9 cellular contexts compared by ENCODE assay signal in genomic region chr7:36283711-36284130, GRCh38.
DNase-seq lines count a peak whose midpoint lies in the region; ATAC-seq and TF ChIP-seq lines count a peak whose summit lies in the region.
"Had no signal": no experiment of that assay in that cellular context is flagged by ENCODE, and none has a peak within 500 bp of the region (broad histone marks: within the 10 kb centered on the region; RNA-seq: fewer than 3 reads in every experiment).

No MANE protein-coding gene starts in this region.

- H3K27me3 ChIP-seq in subcutaneous abdominal adipose tissue (ENCODE audit: control insufficient read depth in 5 of 5, insufficient read depth in 4 of 5, low read length in 5 of 5) (no peaks in the 10 kb centered on the region), BE2C (no peaks in the 10 kb centered on the region; the same call in 1 of the 2 replicates)

- peak; percentile 100 for DNase-seq in GF-D8 (lab: John Stamatoyannopoulos, UW)
- DNase-seq in NAMALWA (ENCODE audit: low spot score), result peak; percentile 76
- peak; percentile 73 for DNase-seq in globus pallidus (ENCODE audit: low spot score)
- DNase-seq in superior temporal gyrus (ENCODE audit: extremely low spot score), result no peak
- DNase-seq in BE2C, result no peak
- no peak for DNase-seq in endothelial cell (ENCODE audit: low spot score)

- H3K9me3 ChIP-seq in subcutaneous abdominal adipose tissue (ENCODE audit: control insufficient read depth in 5 of 5, low read length in 5 of 5), result no peaks in the 10 kb centered on the region
- no peaks in the 10 kb centered on the region for H3K9me3 ChIP-seq in BE2C

- H3K4me1 ChIP-seq in subcutaneous abdominal adipose tissue (ENCODE audit: control insufficient read depth in 5 of 5, insufficient read depth in 5 of 5, low read length in 5 of 5) (peaks cover 20 to 93% (median 87%) of the 10 kb centered on the region in 5 donors), BE2C (peaks cover 16% of the 10 kb centered on the region)

- peaks cover 9% of the 10 kb centered on the region for H3K36me3 Mint-ChIP-seq in endothelial cell (ENCODE audit: low read depth, unreplicated experiment)

- H3K4me3 ChIP-seq in subcutaneous abdominal adipose tissue (ENCODE audit: low read depth in 1 of 5, low read length in 5 of 5) (no peak overlapping the region), BE2C (ENCODE audit: low read depth, low read length) (no peak overlapping the region)

- H3K9ac ChIP-seq in subcutaneous abdominal adipose tissue (ENCODE audit: low read length in 5 of 5), result peak overlapping the region in 1 of 5 donors; percentile 30

- H3K27ac ChIP-seq in subcutaneous abdominal adipose tissue (ENCODE audit: low read depth, low read length), result peak overlapping the region; percentile 79

- H3K27me3 Mint-ChIP-seq in endothelial cell (ENCODE audit: unreplicated experiment), result peaks cover 14% of the 10 kb centered on the region

- H3K4me1 Mint-ChIP-seq in endothelial cell (ENCODE audit: unreplicated experiment), result peaks cover 41% of the 10 kb centered on the region

- no peak overlapping the region for H3K4me3 Mint-ChIP-seq in endothelial cell (ENCODE audit: unreplicated experiment)
- H3K4me3 Mint-ChIP-seq: nephron had no signal

- H3K27ac Mint-ChIP-seq in endothelial cell (ENCODE audit: unreplicated experiment), result no peak overlapping the region

- H3K9me3 Mint-ChIP-seq in endothelial cell (ENCODE audit: unreplicated experiment), result no peaks in the 10 kb centered on the region
- H3K9me3 Mint-ChIP-seq: nephron had no signal

- peaks cover under 1 to 36% (median 28%) of the 10 kb centered on the region in 5 donors for H3K36me3 ChIP-seq in subcutaneous abdominal adipose tissue (ENCODE audit: control insufficient read depth in 5 of 5, insufficient read depth in 5 of 5, low read length in 5 of 5)
- no peaks in the 10 kb centered on the region for H3K36me3 ChIP-seq in BE2C

- peak; percentile 41 for ATAC-seq in GM21529 (IDR thresholded peaks at IDR 0.05; ENCODE audit: unreplicated experiment)

- no peak for TF ChIP-seq CTCF in BE2C (IDR thresholded peaks at IDR 0.05; ENCODE audit: low read depth, low read length)
- no peak for TF ChIP-seq CTCF in endothelial cell (IDR thresholded peaks at IDR 0.05; ENCODE audit: unreplicated experiment)

Comparison
In these comparisons a context has a peak if more than half of its experiments do, and no peak if none do; other contexts are left out.
1. DNase-seq: peak in GF-D8 (single experiment), NAMALWA (single experiment) and globus pallidus (single experiment); none in superior temporal gyrus (single experiment), BE2C (single experiment) and endothelial cell (single experiment).